21 cellular contexts compared by ENCODE assay signal in genomic region chr2:180374502-180375281, GRCh38.
"Had no signal": no experiment of that assay in that cellular context is flagged by ENCODE, and none has a peak within 500 bp of the region (broad histone marks: within the 10 kb centered on the region; RNA-seq: fewer than 3 reads in every experiment).

No MANE protein-coding gene starts in this region.

- H3K36me3 Mint-ChIP-seq: activated CD4-positive, alpha-beta memory T cell treated with anti-CD3 and anti-CD28 coated beads for 36 hours; activated naive CD8-positive, alpha-beta T cell treated with anti-CD3 and anti-CD28 coated beads, Interleukin-2, amount 10 ng/mL, durations not matched to agents 7 days and 5 days; naive thymus-derived CD4-positive, alpha-beta T cell; stimulated activated naive B cell treated with anti-CD40 and anti-IgM and Interleukin-4, amounts not matched to agents 10 μg/mL and 1 μg/mL and 100 μg/mL, for 72 hours had no signal

- H3K4me3 Mint-ChIP-seq: activated CD4-positive, alpha-beta memory T cell treated with anti-CD3 and anti-CD28 coated beads for 36 hours; activated naive CD4-positive, alpha-beta T cell treated with anti-CD3 and anti-CD28 coated beads for 36 hours; activated naive CD8-positive, alpha-beta T cell treated with anti-CD3 and anti-CD28 coated beads, Interleukin-2, amount 10 ng/mL, durations not matched to agents 7 days and 5 days; activated T-cell treated with anti-CD3 and anti-CD28 coated beads, Interleukin-2, amount 50 U/mL, for 72 hours; naive thymus-derived CD4-positive, alpha-beta T cell; neural crest cell; stimulated activated naive B cell treated with anti-CD40 and anti-IgM and Interleukin-4, amounts not matched to agents 10 μg/mL and 1 μg/mL and 100 μg/mL, for 72 hours had no signal

- DNase-seq: activated CD4-positive, alpha-beta memory T cell treated with anti-CD3 and anti-CD28 coated beads for 36 hours; activated CD4-positive, alpha-beta T cell treated with anti-CD3 and anti-CD28 coated beads for 48 hours; activated effector memory CD4-positive, alpha-beta T cell treated with Interleukin-2 at 50 U/mL for 16 hours; activated naive CD4-positive, alpha-beta T cell treated with anti-CD3 and anti-CD28 coated beads for 36 hours; activated naive CD8-positive, alpha-beta T cell treated with anti-CD3 and anti-CD28 coated beads, Interleukin-2, amount 10 ng/mL, durations not matched to agents 7 days and 5 days; activated T-cell treated with anti-CD3 and anti-CD28 coated beads, Interleukin-2, amount 50 U/mL, for 72 hours; effector CD4-positive, alpha-beta T cell; foreskin fibroblast; heart right ventricle; naive thymus-derived CD4-positive, alpha-beta T cell; posterior cingulate gyrus; sigmoid colon; stimulated activated CD4-positive, alpha-beta T cell treated with anti-CD3 and anti-CD28 coated beads, Interleukin-15, amount 100 ng/mL, for 24 hours; stimulated activated CD8-positive, alpha-beta memory T cell treated with anti-CD3 and anti-CD28 coated beads, Interleukin-4, amount 100 ng/mL, for 48 hours; stimulated activated naive B cell treated with anti-CD40 and anti-IgM and Interleukin-4, amounts not matched to agents 10 μg/mL and 1 μg/mL and 100 μg/mL, for 72 hours; T1000; transverse colon had no signal

- H3K27ac ChIP-seq: heart right ventricle, sigmoid colon, transverse colon, vagina had no signal

- ATAC-seq: activated T-cell treated with anti-CD3 and anti-CD28 coated beads, Interleukin-2, amount 50 U/mL, for 72 hours; naive thymus-derived CD4-positive, alpha-beta T cell; stimulated activated naive B cell treated with anti-CD40 and anti-IgM and Interleukin-4, amounts not matched to agents 10 μg/mL and 1 μg/mL and 100 μg/mL, for 72 hours had no signal

- H3K4me3 ChIP-seq: heart right ventricle, lung, sigmoid colon, smooth muscle cell, transverse colon, vagina had no signal

- H3K9me3 Mint-ChIP-seq: activated CD4-positive, alpha-beta memory T cell treated with anti-CD3 and anti-CD28 coated beads for 36 hours; activated naive CD4-positive, alpha-beta T cell treated with anti-CD3 and anti-CD28 coated beads for 36 hours had no signal

- H3K4me1 Mint-ChIP-seq: activated naive CD8-positive, alpha-beta T cell treated with anti-CD3 and anti-CD28 coated beads, Interleukin-2, amount 10 ng/mL, durations not matched to agents 7 days and 5 days; naive thymus-derived CD4-positive, alpha-beta T cell; neural crest cell; stimulated activated naive B cell treated with anti-CD40 and anti-IgM and Interleukin-4, amounts not matched to agents 10 μg/mL and 1 μg/mL and 100 μg/mL, for 72 hours had no signal

- H3K27me3 Mint-ChIP-seq: activated CD4-positive, alpha-beta memory T cell treated with anti-CD3 and anti-CD28 coated beads for 36 hours; activated naive CD8-positive, alpha-beta T cell treated with anti-CD3 and anti-CD28 coated beads, Interleukin-2, amount 10 ng/mL, durations not matched to agents 7 days and 5 days; naive thymus-derived CD4-positive, alpha-beta T cell; stimulated activated naive B cell treated with anti-CD40 and anti-IgM and Interleukin-4, amounts not matched to agents 10 μg/mL and 1 μg/mL and 100 μg/mL, for 72 hours had no signal

- H3K36me3 ChIP-seq: heart right ventricle, sigmoid colon, transverse colon, vagina had no signal

- H3K27me3 ChIP-seq: heart right ventricle, sigmoid colon, transverse colon, vagina had no signal
